1 cellular context compared by ENCODE assay signal in the genomic region with DNA sequence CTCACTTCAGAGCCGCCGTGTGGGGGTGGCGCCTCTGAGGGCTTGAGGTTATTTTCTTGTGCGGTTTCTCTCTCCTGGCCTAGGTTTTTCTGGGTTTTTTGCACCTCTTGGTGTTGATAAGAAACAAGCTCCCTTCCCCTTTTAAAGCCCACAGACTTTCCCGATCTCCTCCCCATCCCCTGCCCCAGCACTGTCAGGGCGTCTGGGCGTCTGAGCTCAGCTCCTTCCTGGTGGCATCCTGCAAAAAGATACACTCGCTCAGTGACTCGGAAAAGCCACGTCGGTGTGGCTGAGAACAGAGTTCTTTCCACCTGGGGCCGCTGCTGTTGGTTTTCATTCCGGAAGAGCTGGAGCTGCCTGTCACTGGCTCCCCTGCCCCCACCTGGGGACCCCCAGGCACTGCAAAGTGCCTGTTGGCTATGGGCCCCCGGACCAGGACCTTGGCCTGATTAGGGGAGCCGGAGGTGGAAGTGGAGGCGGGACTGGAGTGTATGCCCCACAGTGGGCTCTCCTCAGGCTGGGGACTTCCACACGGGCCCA.
TF ChIP-seq lines count a peak whose summit lies in the region.

No MANE protein-coding gene starts in this region.

TF ChIP-seq in K562, 482 proteins besides CTCF, POLR2A, EP300 and RAD21:
- no peak for TF ChIP-seq CTBP1 (IDR thresholded peaks at IDR 0.05; ENCODE audit: borderline replicate concordance)
- TF ChIP-seq TRIM25 (IDR thresholded peaks at IDR 0.05; ENCODE audit: borderline replicate concordance) = no peak
- no peak for TF ChIP-seq STAT5B (CRISPR knock-in tag; IDR thresholded peaks at IDR 0.05)
- no peak for TF ChIP-seq MYBL2 (IDR thresholded peaks at IDR 0.05; ENCODE audit: low read depth)
- no peak for TF ChIP-seq MYBL2 (CRISPR knock-in tag; IDR thresholded peaks at IDR 0.05; ENCODE audit: borderline replicate concordance)
- no peak for TF ChIP-seq SIN3B (IDR thresholded peaks at IDR 0.05; ENCODE audit: low read depth)
- no peak for TF ChIP-seq ZC3H11A (IDR thresholded peaks at IDR 0.05; ENCODE audit: low read depth, low read length)
- TF ChIP-seq ZNF263 (CRISPR knock-in tag; IDR thresholded peaks at IDR 0.05; ENCODE audit: borderline replicate concordance) = no peak
- TF ChIP-seq PML (IDR thresholded peaks at IDR 0.05; ENCODE audit: low read length) = no peak
- TF ChIP-seq RBM15 (IDR thresholded peaks at IDR 0.05; ENCODE audit: insufficient read depth, low read length) = no peak
- no peak for TF ChIP-seq ZHX1 (conservative IDR thresholded peaks at IDR 0.05; ENCODE audit: low read length)
- no peak for TF ChIP-seq ZFP30 (CRISPR knock-in tag; IDR thresholded peaks at IDR 0.05; ENCODE audit: borderline replicate concordance)
- no peak for TF ChIP-seq CREB1 (IDR thresholded peaks at IDR 0.05)
- TF ChIP-seq CREB1 (CRISPR knock-in tag; IDR thresholded peaks at IDR 0.05) = no peak
- TF ChIP-seq ZNF592 (IDR thresholded peaks at IDR 0.05) = no peak
- TF ChIP-seq ZNF165 (CRISPR knock-in tag; IDR thresholded peaks at IDR 0.05; ENCODE audit: borderline replicate concordance) = no peak
- TF ChIP-seq, protein P1, sequence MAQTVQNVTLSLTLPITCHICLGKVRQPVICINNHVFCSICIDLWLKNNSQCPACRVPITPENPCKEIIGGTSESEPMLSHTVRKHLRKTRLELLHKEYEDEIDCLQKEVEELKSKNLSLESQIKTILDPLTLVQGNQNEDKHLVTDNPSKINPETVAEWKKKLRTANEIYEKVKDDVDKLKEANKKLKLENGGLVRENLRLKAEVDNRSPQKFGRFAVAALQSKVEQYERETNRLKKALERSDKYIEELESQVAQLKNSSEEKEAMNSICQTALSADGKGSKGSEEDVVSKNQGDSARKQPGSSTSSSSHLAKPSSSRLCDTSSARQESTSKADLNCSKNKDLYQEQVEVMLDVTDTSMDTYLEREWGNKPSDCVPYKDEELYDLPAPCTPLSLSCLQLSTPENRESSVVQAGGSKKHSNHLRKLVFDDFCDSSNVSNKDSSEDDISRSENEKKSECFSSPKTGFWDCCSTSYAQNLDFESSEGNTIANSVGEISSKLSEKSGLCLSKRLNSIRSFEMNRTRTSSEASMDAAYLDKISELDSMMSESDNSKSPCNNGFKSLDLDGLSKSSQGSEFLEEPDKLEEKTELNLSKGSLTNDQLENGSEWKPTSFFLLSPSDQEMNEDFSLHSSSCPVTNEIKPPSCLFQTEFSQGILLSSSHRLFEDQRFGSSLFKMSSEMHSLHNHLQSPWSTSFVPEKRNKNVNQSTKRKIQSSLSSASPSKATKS (CRISPR knock-in tag; IDR thresholded peaks at IDR 0.05) = no peak
- no peak for TF ChIP-seq TSC22D4 (tag; IDR thresholded peaks at IDR 0.05)
- TF ChIP-seq SMAD3 (CRISPR knock-in tag; conservative IDR thresholded peaks at IDR 0.05) = no peak
- TF ChIP-seq ZBTB1 (CRISPR knock-in tag; IDR thresholded peaks at IDR 0.05; ENCODE audit: borderline replicate concordance, low read depth) = peak; percentile 77; the same call in 1 of the 2 replicates
- TF ChIP-seq HDAC1 (IDR thresholded peaks at IDR 0.05) = no peak
- TF ChIP-seq ZNF766 (CRISPR knock-in tag; conservative IDR thresholded peaks at IDR 0.05) = 0 out of 2 replicates have a peak, but pooled peaks have one; percentile 23
- TF ChIP-seq ZNF444 (CRISPR knock-in tag; IDR thresholded peaks at IDR 0.05) = no peak
- TF ChIP-seq SREBF2 (CRISPR knock-in tag; IDR thresholded peaks at IDR 0.05) = no peak
- TF ChIP-seq HES1 (IDR thresholded peaks at IDR 0.05; ENCODE audit: low read depth) = no peak
- TF ChIP-seq SP2 (IDR thresholded peaks at IDR 0.05; ENCODE audit: extremely low read depth, low read depth, low read length, poor library complexity, severe bottlenecking) = no peak
- TF ChIP-seq TFAP4 (CRISPR knock-in tag; IDR thresholded peaks at IDR 0.05; ENCODE audit: borderline replicate concordance) = peak; percentile 13; the same call in 1 of the 2 replicates
